20 cellular contexts compared by ENCODE assay signal in genomic region chr2:108933691-108934117, GRCh38. TPM values are rescaled to one million over a fixed set of nuclear protein-coding genes. Genes with fewer than 3 reads are reported as not detected.
DNase-seq lines count a peak whose midpoint lies in the region; ATAC-seq, FAIRE-seq and TF ChIP-seq lines count a peak whose summit lies in the region.
"Had no signal": no experiment of that assay in that cellular context is flagged by ENCODE, and none has a peak within 500 bp of the region (broad histone marks: within the 10 kb centered on the region; RNA-seq: fewer than 3 reads in every experiment).

No MANE protein-coding gene starts in this region.

- no peak overlapping the region for H3K4me3 Mint-ChIP-seq in nephron
- H3K4me3 Mint-ChIP-seq: activated CD4-positive, alpha-beta T cell treated with anti-CD3 and anti-CD28 coated beads for 36 hours; activated naive CD8-positive, alpha-beta T cell treated with anti-CD3 and anti-CD28 coated beads, Interleukin-2, amount 50 U/mL, for 24 hours; activated T-cell treated with anti-CD3 and anti-CD28 coated beads, Interleukin-2, amount 50 U/mL, for 4 hours; stimulated activated naive CD8-positive, alpha-beta T cell treated with anti-CD3 and anti-CD28 coated beads, Interleukin-15, Interleukin-2, amounts not matched to agents 100 ng/mL and 50 ng/mL, for 24 hours; T-helper 1 cell treated with Interleukin-12 subunit alpha and Interleukin-12 subunit beta and Interleukin-4 antibody, amounts not matched to agents 30 μg/mL and 1 μg/mL, for 36 hours had no signal

- TF ChIP-seq CTCF in bronchial epithelial cell (IDR thresholded peaks at IDR 0.05; ENCODE audit: insufficient read depth, low read length, severe bottlenecking): no peak
- TF ChIP-seq CTCF in nephron (IDR thresholded peaks at IDR 0.05; ENCODE audit: unreplicated experiment in 3 of 3): no peak

- peaks cover 23% of the 10 kb centered on the region for H3K27me3 Mint-ChIP-seq in nephron (ENCODE audit: low read depth)
- H3K27me3 Mint-ChIP-seq: activated CD4-positive, alpha-beta T cell treated with anti-CD3 and anti-CD28 coated beads for 36 hours; activated naive CD8-positive, alpha-beta T cell treated with anti-CD3 and anti-CD28 coated beads, Interleukin-2, amount 50 U/mL, for 24 hours; stimulated activated naive CD8-positive, alpha-beta T cell treated with anti-CD3 and anti-CD28 coated beads, Interleukin-15, Interleukin-2, amounts not matched to agents 100 ng/mL and 50 ng/mL, for 24 hours had no signal

- no peaks in the 10 kb centered on the region for H3K36me3 ChIP-seq in bronchial epithelial cell (ENCODE audit: control insufficient read depth, insufficient read depth, low read length)

- no peaks in the 10 kb centered on the region for H3K9me3 Mint-ChIP-seq in nephron
- H3K9me3 Mint-ChIP-seq: activated naive CD8-positive, alpha-beta T cell treated with anti-CD3 and anti-CD28 coated beads, Interleukin-2, amount 50 U/mL, for 24 hours; activated T-cell treated with anti-CD3 and anti-CD28 coated beads, Interleukin-2, amount 50 U/mL, for 4 hours; stimulated activated naive CD8-positive, alpha-beta T cell treated with anti-CD3 and anti-CD28 coated beads, Interleukin-15, Interleukin-2, amounts not matched to agents 100 ng/mL and 50 ng/mL, for 24 hours; T-helper 1 cell treated with Interleukin-12 subunit alpha and Interleukin-12 subunit beta and Interleukin-4 antibody, amounts not matched to agents 30 μg/mL and 1 μg/mL, for 36 hours had no signal

- H3K4me3 ChIP-seq in bronchial epithelial cell (ENCODE audit: low read depth, low read length): no peak overlapping the region
- H3K4me3 ChIP-seq: hepatocyte had no signal

- peak overlapping the region; percentile 77 to 94 (median 77) for H3K27ac Mint-ChIP-seq in nephron
- H3K27ac Mint-ChIP-seq: activated CD4-positive, alpha-beta T cell treated with anti-CD3 and anti-CD28 coated beads for 36 hours; activated naive CD8-positive, alpha-beta T cell treated with anti-CD3 and anti-CD28 coated beads, Interleukin-2, amount 50 U/mL, for 24 hours; stimulated activated naive CD8-positive, alpha-beta T cell treated with anti-CD3 and anti-CD28 coated beads, Interleukin-15, Interleukin-2, amounts not matched to agents 100 ng/mL and 50 ng/mL, for 24 hours; T-helper 1 cell treated with Interleukin-12 subunit alpha and Interleukin-12 subunit beta and Interleukin-4 antibody, amounts not matched to agents 30 μg/mL and 1 μg/mL, for 36 hours had no signal

- no peak for ATAC-seq in stimulated activated naive CD8-positive, alpha-beta T cell treated with anti-CD3 and anti-CD28 coated beads, Interleukin-15, Interleukin-2, amounts not matched to agents 100 U/mL and 50 U/mL, for 24 hours
- ATAC-seq: activated CD4-positive, alpha-beta T cell treated with anti-CD3 and anti-CD28 coated beads for 36 hours; activated naive CD8-positive, alpha-beta T cell treated with anti-CD3 and anti-CD28 coated beads, Interleukin-2, amount 50 U/mL, for 24 hours; activated T-cell treated with anti-CD3 and anti-CD28 coated beads, Interleukin-2, amount 50 U/mL, for 4 hours; left lobe of liver had no signal

- FAIRE-seq in bronchial epithelial cell (lab: Jason Lieb, UNC): no peak
- FAIRE-seq: G401.6, GM19239 had no signal

- DNase-seq in NCI-H1092 treated with DMSO at 0.1 percent for 48 hours (lab: John Stamatoyannopoulos, UW) (peak; percentile 57), NCI-H2227 treated with DMSO at 0.1 percent for 48 hours (lab: John Stamatoyannopoulos, UW) (peak; percentile 36), bronchial epithelial cell (ENCODE audit: low read depth) (peak; percentile 59), GM03348 (ENCODE audit: low spot score) (no peak), GF-D8 (lab: John Stamatoyannopoulos, UW) (no peak)
- DNase-seq in stimulated activated naive CD8-positive, alpha-beta T cell treated with anti-CD3 and anti-CD28 coated beads, Interleukin-15, Interleukin-2, amounts not matched to agents 100 U/mL and 50 U/mL, for 24 hours: no peak
- DNase-seq: activated CD4-positive, alpha-beta T cell treated with anti-CD3 and anti-CD28 coated beads for 36 hours; activated naive CD8-positive, alpha-beta T cell treated with anti-CD3 and anti-CD28 coated beads, Interleukin-2, amount 50 U/mL, for 24 hours; activated T-cell treated with anti-CD3 and anti-CD28 coated beads, Interleukin-2, amount 50 U/mL, for 4 hours; IMR-90; NCI-H187 treated with DMSO at 0.1 percent for 48 hours had no signal

- no peaks in the 10 kb centered on the region for H3K36me3 Mint-ChIP-seq in nephron (ENCODE audit: low read depth)

- H3K27me3 ChIP-seq in bronchial epithelial cell (ENCODE audit: control insufficient read depth, insufficient read depth, low read length): peaks cover 4% of the 10 kb centered on the region
- H3K27me3 ChIP-seq: hepatocyte had no signal

- H3K4me1 Mint-ChIP-seq in nephron: peaks cover 65% of the 10 kb centered on the region

RNA-seq across cellular contexts. Expression of gene EDAR, which starts 55.3 kb away (rescaled TPM):
- under 0.01 and 0.90 TPM in 2 replicates for total RNA-seq in bronchial epithelial cell
- total RNA-seq: chondrocyte, IMR-90, OCI-LY7 had no signal

Comparison
In these comparisons a context has a peak if more than half of its experiments do, and no peak if none do; other contexts are left out.
1. DNase-seq: peak in NCI-H1092 treated with DMSO at 0.1 percent for 48 hours (single experiment), NCI-H2227 treated with DMSO at 0.1 percent for 48 hours (single experiment) and bronchial epithelial cell (single experiment); none in stimulated activated naive CD8-positive, alpha-beta T cell treated with anti-CD3 and anti-CD28 coated beads, Interleukin-15, Interleukin-2, amounts not matched to agents 100 U/mL and 50 U/mL, for 24 hours (single experiment), GM03348 (single experiment) and GF-D8 (single experiment).